ENCODE assay signal across 1 cellular context in genomic region chr19:3137139-3137538, GRCh38.
TF ChIP-seq lines count a peak whose summit lies in the region.

No MANE protein-coding gene starts in this region.

TF ChIP-seq in K562, 482 proteins besides CTCF, POLR2A, EP300 and RAD21:
- TF ChIP-seq POLR2AphosphoS2 (IDR thresholded peaks at IDR 0.05; ENCODE audit: low read length) (no peak), TEAD1 (CRISPR knock-in tag; IDR thresholded peaks at IDR 0.05) (no peak), KAT7 (CRISPR knock-in tag; IDR thresholded peaks at IDR 0.05; ENCODE audit: borderline replicate concordance) (no peak), GATAD2A (IDR thresholded peaks at IDR 0.05) (no peak), THAP7 (CRISPR knock-in tag; IDR thresholded peaks at IDR 0.05) (no peak), MXD1 (CRISPR knock-in tag; IDR thresholded peaks at IDR 0.05; ENCODE audit: borderline replicate concordance, poor library complexity, severe bottlenecking) (no peak), TEAD2 (tag; IDR thresholded peaks at IDR 0.05) (no peak), MAFG (tag; conservative IDR thresholded peaks at IDR 0.05) (no peak), SREBF1 (IDR thresholded peaks at IDR 0.05; ENCODE audit: borderline replicate concordance, low read depth, low read length) (no peak)
